Comparison of ENCODE assay signal across 24 cellular contexts in genomic region chr7:68692511-68692910, GRCh38.
"Had no signal": no experiment of that assay in that cellular context is flagged by ENCODE, and none has a peak within 500 bp of the region (broad histone marks: within the 10 kb centered on the region; RNA-seq: fewer than 3 reads in every experiment).

No MANE protein-coding gene starts in this region.

- H3K4me1 ChIP-seq: pancreas, psoas muscle, tibial nerve had no signal

- H3K4me1 Mint-ChIP-seq: activated naive CD8-positive, alpha-beta T cell treated with anti-CD3 and anti-CD28 coated beads, Interleukin-2, amount 10 ng/mL, durations not matched to agents 7 days and 5 days; immature natural killer cell; stimulated activated effector memory CD8-positive, alpha-beta T cell treated with anti-CD3 and anti-CD28 coated beads, Interleukin-12 subunit alpha, Interleukin-12 subunit beta, amount 100 ng/mL, for 72 hours had no signal

- ATAC-seq: activated T-cell treated with anti-CD3 and anti-CD28 coated beads, Interleukin-2, amount 50 U/mL, for 72 hours; left ventricle myocardium superior; natural killer cell treated with Interleukin-12 subunit alpha and Interleukin-12 subunit beta and Interleukin-15 and Interleukin-18, amount 100 ng/mL, for 72 hours; pancreas; right cardiac atrium; stimulated activated effector memory CD8-positive, alpha-beta T cell treated with anti-CD3 and anti-CD28 coated beads, Interleukin-12 subunit alpha, Interleukin-12 subunit beta, amount 100 ng/mL, for 72 hours; stimulated activated naive CD8-positive, alpha-beta T cell treated with anti-CD3 and anti-CD28 coated beads, Interleukin-15, amount 100 ng/mL, for 72 hours had no signal

- H3K27ac ChIP-seq: pancreas, skin epidermis, tibial nerve had no signal

- H3K36me3 ChIP-seq: pancreas, tibial nerve had no signal

- DNase-seq: activated CD4-positive, alpha-beta memory T cell treated with anti-CD3 and anti-CD28 coated beads for 36 hours; activated CD4-positive, alpha-beta T cell treated with anti-CD3 and anti-CD28 coated beads for 48 hours; activated effector memory CD4-positive, alpha-beta T cell treated with Interleukin-2 at 50 U/mL for 16 hours; activated naive CD4-positive, alpha-beta T cell treated with anti-CD3 and anti-CD28 coated beads for 36 hours; activated naive CD8-positive, alpha-beta T cell treated with anti-CD3 and anti-CD28 coated beads, Interleukin-2, amount 10 ng/mL, durations not matched to agents 7 days and 5 days; activated T-cell treated with anti-CD3 and anti-CD28 coated beads, Interleukin-2, amount 50 U/mL, for 72 hours; anterior cingulate cortex; effector CD4-positive, alpha-beta T cell; immature natural killer cell; left ventricle myocardium superior; mammary epithelial cell; midbrain; pancreas; right cardiac atrium; stimulated activated CD4-positive, alpha-beta T cell treated with anti-CD3 and anti-CD28 coated beads, Interleukin-2, amount 100 ng/mL, for 24 hours; stimulated activated naive CD8-positive, alpha-beta T cell treated with anti-CD3 and anti-CD28 coated beads, Interleukin-15, amount 100 ng/mL, for 72 hours; T-helper 2 cell had no signal

- H3K36me3 Mint-ChIP-seq: activated CD4-positive, alpha-beta memory T cell treated with anti-CD3 and anti-CD28 coated beads for 36 hours; brain; stimulated activated effector memory CD8-positive, alpha-beta T cell treated with anti-CD3 and anti-CD28 coated beads, Interleukin-12 subunit alpha, Interleukin-12 subunit beta, amount 100 ng/mL, for 72 hours had no signal

- H3K4me3 ChIP-seq: pancreas, psoas muscle, skin epidermis, tibial nerve had no signal

- H3K27ac Mint-ChIP-seq: activated CD4-positive, alpha-beta memory T cell treated with anti-CD3 and anti-CD28 coated beads for 36 hours; activated naive CD4-positive, alpha-beta T cell treated with anti-CD3 and anti-CD28 coated beads for 36 hours; activated naive CD8-positive, alpha-beta T cell treated with anti-CD3 and anti-CD28 coated beads, Interleukin-2, amount 10 ng/mL, durations not matched to agents 7 days and 5 days; activated T-cell treated with anti-CD3 and anti-CD28 coated beads, Interleukin-2, amount 50 U/mL, for 72 hours; brain; dendritic cell treated with granulocyte-macrophage colony-stimulating factor and Interleukin-4, amounts not matched to agents 40 ng/mL and 50 ng/mL, for 4 days; immature natural killer cell; natural killer cell treated with Interleukin-12 subunit alpha and Interleukin-12 subunit beta and Interleukin-15 and Interleukin-18, amount 100 ng/mL, for 72 hours; stimulated activated effector memory CD8-positive, alpha-beta T cell treated with anti-CD3 and anti-CD28 coated beads, Interleukin-12 subunit alpha, Interleukin-12 subunit beta, amount 100 ng/mL, for 72 hours had no signal

- H3K9me3 ChIP-seq: pancreas, psoas muscle had no signal

- H3K4me3 Mint-ChIP-seq: activated CD4-positive, alpha-beta memory T cell treated with anti-CD3 and anti-CD28 coated beads for 36 hours; activated naive CD4-positive, alpha-beta T cell treated with anti-CD3 and anti-CD28 coated beads for 36 hours; activated naive CD8-positive, alpha-beta T cell treated with anti-CD3 and anti-CD28 coated beads, Interleukin-2, amount 10 ng/mL, durations not matched to agents 7 days and 5 days; activated T-cell treated with anti-CD3 and anti-CD28 coated beads, Interleukin-2, amount 50 U/mL, for 72 hours; brain; dendritic cell treated with granulocyte-macrophage colony-stimulating factor and Interleukin-4, amounts not matched to agents 40 ng/mL and 50 ng/mL, for 4 days; immature natural killer cell; natural killer cell treated with Interleukin-12 subunit alpha and Interleukin-12 subunit beta and Interleukin-15 and Interleukin-18, amount 100 ng/mL, for 72 hours; stimulated activated effector memory CD8-positive, alpha-beta T cell treated with anti-CD3 and anti-CD28 coated beads, Interleukin-12 subunit alpha, Interleukin-12 subunit beta, amount 100 ng/mL, for 72 hours; stimulated activated naive CD8-positive, alpha-beta T cell treated with anti-CD3 and anti-CD28 coated beads, Interleukin-15, amount 100 ng/mL, for 72 hours had no signal

- H3K27me3 ChIP-seq: pancreas, tibial nerve had no signal

- H3K27me3 Mint-ChIP-seq: activated CD4-positive, alpha-beta memory T cell treated with anti-CD3 and anti-CD28 coated beads for 36 hours; activated naive CD8-positive, alpha-beta T cell treated with anti-CD3 and anti-CD28 coated beads, Interleukin-2, amount 10 ng/mL, durations not matched to agents 7 days and 5 days; dendritic cell treated with granulocyte-macrophage colony-stimulating factor and Interleukin-4, amounts not matched to agents 40 ng/mL and 50 ng/mL, for 4 days; natural killer cell treated with Interleukin-12 subunit alpha and Interleukin-12 subunit beta and Interleukin-15 and Interleukin-18, amount 100 ng/mL, for 72 hours; stimulated activated naive CD8-positive, alpha-beta T cell treated with anti-CD3 and anti-CD28 coated beads, Interleukin-15, amount 100 ng/mL, for 72 hours had no signal
